ENCODE assay signal across 23 cellular contexts in genomic region chr13:62210951-62211350, GRCh38.
"Had no signal": no experiment of that assay in that cellular context is flagged by ENCODE, and none has a peak within 500 bp of the region (broad histone marks: within the 10 kb centered on the region; RNA-seq: fewer than 3 reads in every experiment).

No MANE protein-coding gene starts in this region.

- H3K9me3 ChIP-seq: left ventricle myocardium inferior, ovary, right atrium auricular region, right lobe of liver, testis, tibial artery, upper lobe of right lung had no signal

- DNase-seq: islet precursor cell; left ventricle myocardium inferior; mesendoderm; naive B cell; natural killer cell; nephron progenitor cell; ovary; right lobe of liver; stimulated activated CD4-positive, alpha-beta T cell treated with anti-CD3 and anti-CD28 coated beads, Interleukin-1b, Interleukin-23, amount 100 ng/mL, for 48 hours; stimulated activated CD4-positive, alpha-beta T cell treated with anti-CD3 and anti-CD28 coated beads, Interleukin-2, amount 100 ng/mL, for 48 hours; stimulated activated naive B cell treated with anti-CD40 and anti-IgM and Interleukin-4, amounts not matched to agents 10 μg/mL and 1 μg/mL and 100 μg/mL, for 72 hours; stimulated activated naive CD8-positive, alpha-beta T cell treated with anti-CD3 and anti-CD28 coated beads, Interleukin-15, Interleukin-2, amounts not matched to agents 100 U/mL and 50 U/mL, for 24 hours; stomach; testis; tibial artery; trophoblast cell; upper lobe of right lung had no signal

- H3K27me3 ChIP-seq: ovary, right atrium auricular region, right lobe of liver, stomach, testis, tibial artery, upper lobe of right lung had no signal

- H3K36me3 ChIP-seq: left ventricle myocardium inferior, ovary, right atrium auricular region, right lobe of liver, stomach, tibial artery, upper lobe of right lung had no signal

- H3K4me1 ChIP-seq: left ventricle myocardium inferior, right atrium auricular region, right lobe of liver, stomach, testis, tibial artery, upper lobe of right lung had no signal

- H3K4me1 Mint-ChIP-seq: mesothelial cell of epicardium; naive B cell; natural killer cell; nephron progenitor cell; stimulated activated naive B cell treated with anti-CD40 and anti-IgM and Interleukin-4, amounts not matched to agents 10 μg/mL and 1 μg/mL and 100 μg/mL, for 72 hours had no signal

- H3K4me2 ChIP-seq: smooth muscle cell had no signal

- H3K4me3 ChIP-seq: left ventricle myocardium inferior, lung, ovary, right atrium auricular region, right lobe of liver, smooth muscle cell, stomach, testis, tibial artery, upper lobe of right lung had no signal

- ATAC-seq: natural killer cell; right lobe of liver; stimulated activated naive B cell treated with anti-CD40 and anti-IgM and Interleukin-4, amounts not matched to agents 10 μg/mL and 1 μg/mL and 100 μg/mL, for 72 hours; stimulated activated naive CD8-positive, alpha-beta T cell treated with anti-CD3 and anti-CD28 coated beads, Interleukin-15, Interleukin-2, amounts not matched to agents 100 U/mL and 50 U/mL, for 24 hours; upper lobe of right lung had no signal

- H3K36me3 Mint-ChIP-seq: mesothelial cell of epicardium; naive B cell; natural killer cell; stimulated activated naive B cell treated with anti-CD40 and anti-IgM and Interleukin-4, amounts not matched to agents 10 μg/mL and 1 μg/mL and 100 μg/mL, for 72 hours had no signal

- H3K27me3 Mint-ChIP-seq: naive B cell; progenitor cell of endocrine pancreas; stimulated activated naive B cell treated with anti-CD40 and anti-IgM and Interleukin-4, amounts not matched to agents 10 μg/mL and 1 μg/mL and 100 μg/mL, for 72 hours had no signal

- H3K27ac ChIP-seq: left ventricle myocardium inferior, ovary, right atrium auricular region, right lobe of liver, stomach, testis, tibial artery, upper lobe of right lung had no signal

- H3K9me3 Mint-ChIP-seq: nephron progenitor cell had no signal

- FAIRE-seq: urothelium cell line had no signal

- H3K27ac Mint-ChIP-seq: mesothelial cell of epicardium; naive B cell; natural killer cell; nephron progenitor cell; progenitor cell of endocrine pancreas; stimulated activated naive B cell treated with anti-CD40 and anti-IgM and Interleukin-4, amounts not matched to agents 10 μg/mL and 1 μg/mL and 100 μg/mL, for 72 hours had no signal

- H3K4me3 Mint-ChIP-seq: mesothelial cell of epicardium; naive B cell; natural killer cell; nephron progenitor cell; stimulated activated naive B cell treated with anti-CD40 and anti-IgM and Interleukin-4, amounts not matched to agents 10 μg/mL and 1 μg/mL and 100 μg/mL, for 72 hours had no signal
